32 cellular contexts compared by ENCODE assay signal in genomic region chr20:54146672-54147071, GRCh38. TPM values are rescaled to one million over a fixed set of nuclear protein-coding genes. Genes with fewer than 3 reads are reported as not detected.
"Had no signal": no experiment of that assay in that cellular context is flagged by ENCODE, and none has a peak within 500 bp of the region (broad histone marks: within the 10 kb centered on the region; RNA-seq: fewer than 3 reads in every experiment).

No MANE protein-coding gene starts in this region.

- H3K4me1 ChIP-seq: esophagus muscularis mucosa, gastrocnemius medialis, heart left ventricle had no signal

- H3K36me3 ChIP-seq: brain microvascular endothelial cell, esophagus muscularis mucosa, gastrocnemius medialis, heart left ventricle had no signal

- H3K27me3 ChIP-seq: brain microvascular endothelial cell, foreskin keratinocyte, gastrocnemius medialis had no signal

- ATAC-seq: activated CD4-positive, alpha-beta T cell treated with anti-CD3 and anti-CD28 coated beads for 36 hours; activated T-cell treated with anti-CD3 and anti-CD28 coated beads, Interleukin-2, amount 50 U/mL, for 72 hours; effector memory CD8-positive, alpha-beta T cell; foreskin keratinocyte; gastrocnemius medialis; heart left ventricle had no signal

- DNase-seq: activated CD4-positive, alpha-beta memory T cell treated with anti-CD3 and anti-CD28 coated beads, Interleukin-2, amount 10 ng/mL, durations not matched to agents 7 days and 5 days; activated CD4-positive, alpha-beta T cell treated with anti-CD3 and anti-CD28 coated beads for 36 hours; activated CD4-positive, alpha-beta T cell treated with anti-CD3 and anti-CD28 coated beads, Interleukin-2, amount 10 ng/mL, durations not matched to agents 7 days and 5 days; activated CD4-positive, alpha-beta T cell treated with anti-CD3 and anti-CD28 coated beads, Interleukin-2, amount 50 U/mL, for 4 hours; activated CD4-positive, CD25-positive, alpha-beta regulatory T cell; activated CD4-positive, CD25-positive, alpha-beta regulatory T cell treated with anti-CD3 and anti-CD28 coated beads, Interleukin-2, amount 50 U/mL, for 72 hours; activated CD8-positive, alpha-beta memory T cell treated with anti-CD3 and anti-CD28 coated beads, Interleukin-2, amount 50 U/mL, for 48 hours; activated gamma-delta T cell treated with Interleukin-2 at 50 U/mL for 16 hours; activated naive CD4-positive, alpha-beta T cell treated with anti-CD3 and anti-CD28 coated beads, Interleukin-2, amount 50 U/mL, for 16 hours; activated naive CD4-positive, alpha-beta T cell treated with Interleukin-2 at 50 U/mL for 16 hours; activated T-cell treated with anti-CD3 and anti-CD28 coated beads for 4 hours; activated T-cell treated with anti-CD3 and anti-CD28 coated beads, Interleukin-2, amount 50 U/mL, for 24 hours; activated T-cell treated with anti-CD3 and anti-CD28 coated beads, Interleukin-2, amount 50 U/mL, for 72 hours; amniotic stem cell; anterior cingulate cortex; brain microvascular endothelial cell; caudate nucleus; cortex of kidney; dermis blood vessel endothelial cell; effector CD4-positive, alpha-beta T cell; effector memory CD8-positive, alpha-beta T cell; erythroblast; foreskin keratinocyte; gastrocnemius medialis; glutamatergic neuron; heart left ventricle; T-helper 2 cell had no signal

- H3K4me3 ChIP-seq: esophagus muscularis mucosa, gastrocnemius medialis, heart left ventricle had no signal

- H3K9me3 ChIP-seq: gastrocnemius medialis had no signal

- FAIRE-seq: astrocyte, colon had no signal

- H3K27ac ChIP-seq: brain microvascular endothelial cell, esophagus muscularis mucosa, foreskin keratinocyte, gastrocnemius medialis, heart left ventricle had no signal

RNA-seq across cellular contexts. Expression of gene CYP24A1, which starts 27.1 kb away (rescaled TPM):
- total RNA-seq: activated CD4-positive, alpha-beta memory T cell treated with anti-CD3 and anti-CD28 coated beads, Interleukin-2, amount 10 ng/mL, durations not matched to agents 7 days and 5 days; activated CD4-positive, alpha-beta T cell treated with anti-CD3 and anti-CD28 coated beads, Interleukin-2, amount 10 ng/mL, durations not matched to agents 7 days and 5 days; activated T-cell treated with anti-CD3 and anti-CD28 coated beads, Interleukin-2, amount 50 U/mL, for 72 hours; chondrocyte; dermis blood vessel endothelial cell; esophagus muscularis mucosa; heart left ventricle; T-helper 1 cell treated with Interleukin-12 subunit alpha and Interleukin-12 subunit beta and Interleukin-4 antibody, amounts not matched to agents 30 ng/mL and 1 ng/mL, for 36 hours had no signal
- polyA plus RNA-seq: heart left ventricle had no signal
